ENCODE assay signal across 8 cellular contexts in genomic region chr14:34538871-34539406, GRCh38. TPM values are rescaled to one million over a fixed set of nuclear protein-coding genes. Genes with fewer than 3 reads are reported as not detected.
DNase-seq lines count a peak whose midpoint lies in the region; ATAC-seq, FAIRE-seq and TF ChIP-seq lines count a peak whose summit lies in the region.

No MANE protein-coding gene starts in this region.

- no peak for TF ChIP-seq EP300 in K562 (IDR thresholded peaks at IDR 0.05; ENCODE audit: low read length)

- peaks cover 35% of the 10 kb centered on the region for H4K20me1 ChIP-seq in BLaER1
- H4K20me1 ChIP-seq in K562 (replicated peaks; ENCODE audit: control insufficient read depth, insufficient read depth, low read length) = 0 out of 2 replicates have a peak, but pooled peaks cover 3% of the 10 kb centered on the region

- in situ Hi-C loops in K562 (cut with MboI) = no loop called here

- peak overlapping the region; percentile 93 for H2AFZ ChIP-seq in K562 (ENCODE audit: low read depth, low read length)

- no peak for TF ChIP-seq RAD21 in K562 (CRISPR knock-in tag; conservative IDR thresholded peaks at IDR 0.05 in 1 of 2, IDR thresholded peaks at IDR 0.05 in 1 of 2)

- H3K4me3 Mint-ChIP-seq in mesothelial cell of epicardium = peak overlapping the region; percentile 96

- H3K4me2 ChIP-seq in BLaER1 (peak overlapping the region; percentile 95), K562 (ENCODE audit: insufficient read depth, low read length) (peak overlapping the region; percentile 85)

- intact Hi-C loops in K562 (cut with micrococcal nuclease) = loop anchor here (5.0 kb wide), 2 partner anchors 77 to 172 kb away; partner anchors contain the start of gene SPTSSA

- H3K27me3 Mint-ChIP-seq in mesothelial cell of epicardium (ENCODE audit: low read depth) = no peaks in the 10 kb centered on the region

- peak overlapping the region; percentile 85 for H3K27ac ChIP-seq in BLaER1
- H3K27ac ChIP-seq in K562 (ENCODE audit: extremely low read depth, low read depth, low read length) = peak overlapping the region; percentile 93

- WGBS in K562 (ENCODE audit: insufficient coverage, low coverage, missing lambda C conversion rate) = 2% methylated on average over 9 of the region's 15 CpGs

- H3K4me3 ChIP-seq in BLaER1 = peak overlapping the region; percentile 84
- H3K4me3 ChIP-seq in K562 = peak overlapping the region; percentile 90

- H3K36me3 ChIP-seq in BLaER1 = peaks cover 39% of the 10 kb centered on the region
- H3K36me3 ChIP-seq in K562 (ENCODE audit: control insufficient read depth, insufficient read depth, low read length) = peaks cover 15% of the 10 kb centered on the region; the same call in 2 of the 3 replicates

- peak overlapping the region; percentile 91 for H3K9ac ChIP-seq in BLaER1
- peak overlapping the region; percentile 95 to 99 for H3K9ac ChIP-seq in K562 (ENCODE audit: insufficient read depth in 1 of 2, low read depth in 2 of 2, low read length in 2 of 2)

- H3K9me3 Mint-ChIP-seq in mesothelial cell of epicardium = no peaks in the 10 kb centered on the region

- H3K27me3 ChIP-seq in BLaER1 (no peaks in the 10 kb centered on the region), K562 (ENCODE audit: control insufficient read depth in 2 of 2, insufficient read depth in 2 of 2, low read length in 2 of 2) (no peaks in the 10 kb centered on the region)

- H3K79me2 ChIP-seq in K562 (ENCODE audit: control insufficient read depth, insufficient read depth, low read length) = peaks cover 26% of the 10 kb centered on the region

- ATAC-seq in HG02852 (IDR thresholded peaks at IDR 0.05; ENCODE audit: unreplicated experiment) = peak; percentile 13
- no peak for ATAC-seq in K562

- DNase-seq in K562 (ENCODE audit: extremely low read depth in 1 of 4, low spot score in 3 of 4) (no peak), mesothelial cell of epicardium (ENCODE audit: low spot score in 2 of 2, unreplicated experiment in 2 of 2) (no peak), Kasumi-1 (lab: John Stamatoyannopoulos, UW) (no peak), GM19239 (ENCODE audit: insufficient read length, low spot score) (no peak), epidermal melanocyte (ENCODE audit: insufficient read length, low spot score) (no peak)
- DNase-seq in activated CD4-positive, CD25-positive, alpha-beta regulatory T cell treated with anti-CD3 and anti-CD28 coated beads, Interleukin-2, amount 50 U/mL, for 72 hours = no peak

- H3K27ac Mint-ChIP-seq in mesothelial cell of epicardium = peak overlapping the region; percentile 99

- no peaks in the 10 kb centered on the region for H3K9me1 ChIP-seq in K562 (ENCODE audit: control insufficient read depth, insufficient read depth, low read length)

- POLR2A ChIA-PET in K562 (lab: Yijun Ruan, JAX) = no interaction called here

- FAIRE-seq in K562 (lab: Jason Lieb, UNC) = no peak
- FAIRE-seq in GM19239 (lab: Jason Lieb, UNC) = no peak

- TSS peak; percentile 82 for BruUV-seq in K562 (replicated peaks; lab: Mats Ljungman, UMichigan)

- H3K4me1 ChIP-seq in BLaER1 (peaks cover 21% of the 10 kb centered on the region), K562 (replicated peaks in 1 of 2; ENCODE audit: control insufficient read depth in 2 of 2, insufficient read depth in 2 of 2, low read length in 2 of 2) (peaks cover 0 to 7% of the 10 kb centered on the region in 2 experiments; a peak in 2 of 5 replicates)

- no peaks in the 10 kb centered on the region for H3K9me3 ChIP-seq in BLaER1
- no peaks in the 10 kb centered on the region for H3K9me3 ChIP-seq in K562 (replicated peaks; ENCODE audit: control insufficient read depth, insufficient read depth, low read depth, low read length)

- peaks cover 4% of the 10 kb centered on the region for H3K36me3 Mint-ChIP-seq in mesothelial cell of epicardium

- H3K4me1 Mint-ChIP-seq in mesothelial cell of epicardium = peaks cover 30% of the 10 kb centered on the region

- no peak for TF ChIP-seq POLR2A in K562 (conservative IDR thresholded peaks at IDR 0.05)

- CTCF ChIA-PET in K562 (lab: Yijun Ruan, JAX; ENCODE audit: low intra/inter-chr PET ratio) = no interaction called here

- no peak for TF ChIP-seq CTCF in K562 (IDR thresholded peaks at IDR 0.05 in 2 of 3, conservative IDR thresholded peaks at IDR 0.05 in 1 of 3; ENCODE audit: insufficient read depth in 2 of 3, low read depth in 1 of 3, low read length in 3 of 3)
- no peak for TF ChIP-seq CTCF in mesothelial cell of epicardium (IDR thresholded peaks at IDR 0.05; ENCODE audit: unreplicated experiment)

TF ChIP-seq in K562, 482 proteins besides CTCF, POLR2A, EP300 and RAD21:
- TF ChIP-seq SMARCE1 (IDR thresholded peaks at IDR 0.05) (0 out of 2 replicates have a peak, but pooled peaks have one; percentile 12), FOXA3 (CRISPR knock-in tag; conservative IDR thresholded peaks at IDR 0.05 in 1 of 2, IDR thresholded peaks at IDR 0.05 in 1 of 2) (no peak)
TF ChIP-seq in K562: peak in this region for 1.

RNA-seq across cellular contexts. Expression of gene EAPP, which starts 0.6 kb away (rescaled TPM):
- 13.9 and 14.3 TPM in 2 replicates for total RNA-seq in K562 (2011; cell fraction: chromatin; rRNA removed; ENCODE audit: low replicate concordance)
- total RNA-seq in K562 (2011; cell fraction: nucleolus; rRNA removed) = 12.5 and 14.7 TPM in 2 replicates
- 8.8 and 17.0 TPM in 2 replicates for total RNA-seq in K562 (2011; cell fraction: nucleoplasm; rRNA removed)
- 26.6 and 28.6 TPM in 2 replicates for total RNA-seq in K562 (2014; rRNA removed)
- total RNA-seq in K562 (2014; rRNA removed; fragmentation: Illumina TruSeq; extraction: Trizol) = 30.5 and 35.0 TPM in 2 replicates
- 27.0 and 28.0 TPM in 2 replicates for total RNA-seq in K562 (2015; rRNA removed; fragmentation: Illumina TruSeq; extraction: Trizol)
- total RNA-seq in K562 (2021) = 18.1 and 19.0 TPM in 2 replicates
- polyA plus RNA-seq in K562 (2011; rRNA removed) = 23.5 and 30.3 TPM in 2 replicates
- 5.0 and 11.1 TPM in 2 replicates for polyA plus RNA-seq in K562 (2011; cell fraction: cytosol; rRNA removed)
- polyA plus RNA-seq in K562 (2011; cell fraction: nucleus; rRNA removed) = 5.7 and 8.4 TPM in 2 replicates
- 19.5 and 19.7 TPM in 2 replicates for polyA plus RNA-seq in K562 (2012)
- polyA plus RNA-seq in K562 (2014; fragmentation: Illumina TruSeq; extraction: Trizol) = 32.3 and 35.5 TPM in 2 replicates
- polyA plus RNA-seq in K562 (2014; fragmentation: Nextera tagmentation; extraction: Ambion mirVana) = 10 to 100 TPM; 64.1 to 67.6 TPM
- 24.4 and 25.2 TPM in 2 replicates for polyA plus RNA-seq in K562 (2014; rRNA removed)
- 28.6 and 29.1 TPM in 2 replicates for polyA minus RNA-seq in K562 (2011; rRNA and poly(A)+ RNA removed)
- polyA minus RNA-seq in K562 (2011; cell fraction: cytosol; rRNA and poly(A)+ RNA removed) = 14.0 and 15.1 TPM in 2 replicates
- 8.0 and 9.4 TPM in 2 replicates for polyA minus RNA-seq in K562 (2011; cell fraction: nucleus; rRNA and poly(A)+ RNA removed)
- 41.4 to 48.4 TPM (median 43.8 TPM) in 3 replicates for total RNA-seq in mesothelial cell of epicardium
